1 cellular context compared by ENCODE assay signal in genomic region chr14:105490572-105491365, GRCh38.
TF ChIP-seq lines count a peak whose summit lies in the region.

Gene TEDC1, plus strand, starts transcription at chr14:105491246. Its CDS starts 130 bp downstream, at chr14:105491376.

TF ChIP-seq in K562, 482 proteins besides CTCF, POLR2A, EP300 and RAD21 (continued from another document and continues in another):
- TF ChIP-seq UBTF (IDR thresholded peaks at IDR 0.05; ENCODE audit: borderline replicate concordance in 1 of 2, low read depth in 2 of 2, low read length in 2 of 2) (0 out of 4 replicates have a peak, but pooled peaks of 1 of the 2 experiments have one; percentile 68), ZBTB43 (CRISPR knock-in tag; IDR thresholded peaks at IDR 0.05) (no peak), MAZ (CRISPR knock-in tag; conservative IDR thresholded peaks at IDR 0.05 in 1 of 2, IDR thresholded peaks at IDR 0.05 in 1 of 2) (peak; percentile 61 to 69; a peak in 2 of 4 replicates), RFX7 (CRISPR knock-in tag; IDR thresholded peaks at IDR 0.05) (no peak), NR2C2 (CRISPR knock-in tag; IDR thresholded peaks at IDR 0.05) (peak; percentile 27; the same call in 1 of the 2 replicates), NR2C2 (tag; IDR thresholded peaks at IDR 0.05) (peak; percentile 63; the same call in 1 of the 2 replicates), VEZF1 (CRISPR knock-in tag; IDR thresholded peaks at IDR 0.05) (peak; percentile 43), SP1 (CRISPR knock-in tag; IDR thresholded peaks at IDR 0.05) (peak; percentile 88), ZNF57 (CRISPR knock-in tag; IDR thresholded peaks at IDR 0.05) (no peak), PHF21A (IDR thresholded peaks at IDR 0.05; ENCODE audit: borderline replicate concordance, low read depth) (0 out of 2 replicates have a peak, but pooled peaks have one; percentile 10), ZFPM2 (CRISPR knock-in tag; IDR thresholded peaks at IDR 0.05) (no peak), SRSF9 (IDR thresholded peaks at IDR 0.05; ENCODE audit: borderline replicate concordance, low read depth, low read length) (no peak), ESRRA (IDR thresholded peaks at IDR 0.05; ENCODE audit: borderline replicate concordance, low read depth) (peak; percentile 70; the same call in 1 of the 2 replicates), CHD2 (IDR thresholded peaks at IDR 0.05; ENCODE audit: low read depth, low read length) (peak; percentile 89), ATF2 (CRISPR knock-in tag; IDR thresholded peaks at IDR 0.05) (no peak), CTBP1 (IDR thresholded peaks at IDR 0.05; ENCODE audit: borderline replicate concordance) (peak; percentile 82), SP2 (IDR thresholded peaks at IDR 0.05; ENCODE audit: extremely low read depth, low read depth, low read length, poor library complexity, severe bottlenecking) (peak; percentile 65), FIP1L1 (IDR thresholded peaks at IDR 0.05; ENCODE audit: low read depth, low read length, poor library complexity, severe bottlenecking) (peak; percentile 5), KLF13 (tag; IDR thresholded peaks at IDR 0.05; ENCODE audit: borderline replicate concordance, low read depth) (peak; percentile 64; the same call in 1 of the 2 replicates), THAP7 (CRISPR knock-in tag; IDR thresholded peaks at IDR 0.05) (no peak), FOSL1 (tag; conservative IDR thresholded peaks at IDR 0.05) (no peak), GABPB1 (CRISPR knock-in tag; IDR thresholded peaks at IDR 0.05) (peak; percentile 100), EP400 (IDR thresholded peaks at IDR 0.05) (peak; percentile 50; the same call in 1 of the 2 replicates), FOXP1 (CRISPR knock-in tag; IDR thresholded peaks at IDR 0.05) (no peak; the same call in 1 of the 2 replicates), SIN3B (IDR thresholded peaks at IDR 0.05; ENCODE audit: low read depth) (peak; percentile 84; the same call in 1 of the 2 replicates), WHSC1 (IDR thresholded peaks at IDR 0.05; ENCODE audit: low read length) (no peak), ZNF584 (CRISPR knock-in tag; IDR thresholded peaks at IDR 0.05; ENCODE audit: low read depth) (peak; percentile 81), ZNF384 (IDR thresholded peaks at IDR 0.05; ENCODE audit: low read depth, low read length) (no peak), NR1H2 (CRISPR knock-in tag; IDR thresholded peaks at IDR 0.05) (no peak), ZNF644 (tag; IDR thresholded peaks at IDR 0.05; ENCODE audit: low read depth) (peak; percentile 86), KAT8 (IDR thresholded peaks at IDR 0.05; ENCODE audit: low read depth) (no peak), KLF1 (tag; IDR thresholded peaks at IDR 0.05) (peak; percentile 86)
- TF ChIP-seq, protein P1, sequence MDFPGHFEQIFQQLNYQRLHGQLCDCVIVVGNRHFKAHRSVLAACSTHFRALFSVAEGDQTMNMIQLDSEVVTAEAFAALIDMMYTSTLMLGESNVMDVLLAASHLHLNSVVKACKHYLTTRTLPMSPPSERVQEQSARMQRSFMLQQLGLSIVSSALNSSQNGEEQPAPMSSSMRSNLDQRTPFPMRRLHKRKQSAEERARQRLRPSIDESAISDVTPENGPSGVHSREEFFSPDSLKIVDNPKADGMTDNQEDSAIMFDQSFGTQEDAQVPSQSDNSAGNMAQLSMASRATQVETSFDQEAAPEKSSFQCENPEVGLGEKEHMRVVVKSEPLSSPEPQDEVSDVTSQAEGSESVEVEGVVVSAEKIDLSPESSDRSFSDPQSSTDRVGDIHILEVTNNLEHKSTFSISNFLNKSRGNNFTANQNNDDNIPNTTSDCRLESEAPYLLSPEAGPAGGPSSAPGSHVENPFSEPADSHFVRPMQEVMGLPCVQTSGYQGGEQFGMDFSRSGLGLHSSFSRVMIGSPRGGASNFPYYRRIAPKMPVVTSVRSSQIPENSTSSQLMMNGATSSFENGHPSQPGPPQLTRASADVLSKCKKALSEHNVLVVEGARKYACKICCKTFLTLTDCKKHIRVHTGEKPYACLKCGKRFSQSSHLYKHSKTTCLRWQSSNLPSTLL (IDR thresholded peaks at IDR 0.05) = no peak
- TF ChIP-seq, protein P2, sequence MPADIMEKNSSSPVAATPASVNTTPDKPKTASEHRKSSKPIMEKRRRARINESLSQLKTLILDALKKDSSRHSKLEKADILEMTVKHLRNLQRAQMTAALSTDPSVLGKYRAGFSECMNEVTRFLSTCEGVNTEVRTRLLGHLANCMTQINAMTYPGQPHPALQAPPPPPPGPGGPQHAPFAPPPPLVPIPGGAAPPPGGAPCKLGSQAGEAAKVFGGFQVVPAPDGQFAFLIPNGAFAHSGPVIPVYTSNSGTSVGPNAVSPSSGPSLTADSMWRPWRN (IDR thresholded peaks at IDR 0.05; ENCODE audit: low read depth) = no peak
- TF ChIP-seq, protein P3, sequence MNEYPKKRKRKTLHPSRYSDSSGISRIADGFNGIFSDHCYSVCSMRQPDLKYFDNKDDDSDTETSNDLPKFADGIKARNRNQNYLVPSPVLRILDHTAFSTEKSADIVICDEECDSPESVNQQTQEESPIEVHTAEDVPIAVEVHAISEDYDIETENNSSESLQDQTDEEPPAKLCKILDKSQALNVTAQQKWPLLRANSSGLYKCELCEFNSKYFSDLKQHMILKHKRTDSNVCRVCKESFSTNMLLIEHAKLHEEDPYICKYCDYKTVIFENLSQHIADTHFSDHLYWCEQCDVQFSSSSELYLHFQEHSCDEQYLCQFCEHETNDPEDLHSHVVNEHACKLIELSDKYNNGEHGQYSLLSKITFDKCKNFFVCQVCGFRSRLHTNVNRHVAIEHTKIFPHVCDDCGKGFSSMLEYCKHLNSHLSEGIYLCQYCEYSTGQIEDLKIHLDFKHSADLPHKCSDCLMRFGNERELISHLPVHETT (CRISPR knock-in tag; conservative IDR thresholded peaks at IDR 0.05 in 1 of 2, IDR thresholded peaks at IDR 0.05 in 1 of 2) = peak in 1 of 2 experiments; percentile 93; a peak in 2 of 4 replicates
- TF ChIP-seq, protein P4, sequence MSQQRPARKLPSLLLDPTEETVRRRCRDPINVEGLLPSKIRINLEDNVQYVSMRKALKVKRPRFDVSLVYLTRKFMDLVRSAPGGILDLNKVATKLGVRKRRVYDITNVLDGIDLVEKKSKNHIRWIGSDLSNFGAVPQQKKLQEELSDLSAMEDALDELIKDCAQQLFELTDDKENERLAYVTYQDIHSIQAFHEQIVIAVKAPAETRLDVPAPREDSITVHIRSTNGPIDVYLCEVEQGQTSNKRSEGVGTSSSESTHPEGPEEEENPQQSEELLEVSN (IDR thresholded peaks at IDR 0.05; ENCODE audit: borderline replicate concordance in 1 of 2, extremely low read depth in 1 of 2, insufficient read depth in 1 of 2, insufficient read length in 1 of 2, low read depth in 1 of 2, low read length in 1 of 2, poor library complexity in 1 of 2, severe bottlenecking in 1 of 2) = peak; percentile 55 to 83
